ENCODE assay signal across 12 cellular contexts in genomic region chr19:32458500-32459123, GRCh38. TPM values are rescaled to one million over a fixed set of nuclear protein-coding genes. Genes with fewer than 3 reads are reported as not detected.
DNase-seq lines count a peak whose midpoint lies in the region; ATAC-seq and TF ChIP-seq lines count a peak whose summit lies in the region.
"Had no signal": no experiment of that assay in that cellular context is flagged by ENCODE, and none has a peak within 500 bp of the region (broad histone marks: within the 10 kb centered on the region; RNA-seq: fewer than 3 reads in every experiment).

No MANE protein-coding gene starts in this region.

- CTCF ChIA-PET in activated CD4-positive, alpha-beta T cell treated with anti-CD3 and anti-CD28 coated beads, Interleukin-2, amount 10 ng/mL, durations not matched to agents 7 days and 5 days (lab: Charles Lee) = interaction anchor here (0.9 kb wide), 1 partner anchor 18 kb away, joined by 3 read pairs; no protein-coding TSS in a partner anchor

- no peak overlapping the region for H2BK5ac ChIP-seq in neuronal stem cell (ENCODE audit: low read length)

- H4K8ac ChIP-seq in neuronal stem cell (ENCODE audit: low read depth, low read length) = no peak overlapping the region

- no peak overlapping the region for H3K23ac ChIP-seq in neuronal stem cell (ENCODE audit: low read depth, low read length, poor library complexity)

- H2AK5ac ChIP-seq in neuronal stem cell (ENCODE audit: low read depth, low read length) = no peak overlapping the region

- H3K14ac ChIP-seq in neuronal stem cell (ENCODE audit: low read length) = no peak overlapping the region

- H3K27me3 Mint-ChIP-seq in activated CD4-positive, alpha-beta T cell treated with anti-CD3 and anti-CD28 coated beads, Interleukin-2, amount 10 ng/mL, durations not matched to agents 7 days and 5 days = no peaks in the 10 kb centered on the region
- H3K27me3 Mint-ChIP-seq: naive B cell had no signal

- no peak overlapping the region for H3K18ac ChIP-seq in neuronal stem cell (ENCODE audit: low read length)

- H3K27ac Mint-ChIP-seq in activated CD4-positive, alpha-beta T cell treated with anti-CD3 and anti-CD28 coated beads, Interleukin-2, amount 10 ng/mL, durations not matched to agents 7 days and 5 days = peak overlapping the region; percentile 68

- no peaks in the 10 kb centered on the region for H3K79me1 ChIP-seq in neuronal stem cell (ENCODE audit: low read depth, low read length)

- H3K4me3 ChIP-seq in left lung = no peak overlapping the region
- no peak overlapping the region for H3K4me3 ChIP-seq in neuronal stem cell (ENCODE audit: low read length in 2 of 2)
- H3K4me3 ChIP-seq: A549, gastrocnemius medialis had no signal

- H4K91ac ChIP-seq in neuronal stem cell (ENCODE audit: low read depth, low read length, poor library complexity) = no peak overlapping the region

- no peak overlapping the region for H2BK12ac ChIP-seq in neuronal stem cell (ENCODE audit: low read length)

- H3K4ac ChIP-seq in neuronal stem cell (ENCODE audit: low read length) = no peak overlapping the region

- WGBS in neuronal stem cell (ENCODE audit: extremely low coverage in 2 of 2, insufficient read length in 2 of 2, insufficient replicate concordance in 1 of 2), 2 donors = no CpG with 5 or more reads among the region's 4 CpGs

- H3K36me3 ChIP-seq in left lung (peaks cover 0 to 55% of the 10 kb centered on the region in 2 donors), neuronal stem cell (replicated peaks in 1 of 2; ENCODE audit: control insufficient read depth in 2 of 2, insufficient read depth in 2 of 2, low read length in 2 of 2) (peaks cover 7 to 96% of the 10 kb centered on the region in 2 donors)

- no peak overlapping the region for H3K27ac ChIP-seq in left lung
- no peak overlapping the region for H3K27ac ChIP-seq in neuronal stem cell (replicated peaks; ENCODE audit: low read length)
- H3K27ac ChIP-seq: A549, gastrocnemius medialis had no signal

- H3K36me3 Mint-ChIP-seq in activated CD4-positive, alpha-beta T cell treated with anti-CD3 and anti-CD28 coated beads, Interleukin-2, amount 10 ng/mL, durations not matched to agents 7 days and 5 days (ENCODE audit: low read depth) = no peaks in the 10 kb centered on the region

- H3K4me2 ChIP-seq in neuronal stem cell (ENCODE audit: insufficient read depth, low read length, poor library complexity, severe bottlenecking) = no peak overlapping the region
- H3K4me2 ChIP-seq: A549 had no signal

- H3K4me1 Mint-ChIP-seq in activated CD4-positive, alpha-beta T cell treated with anti-CD3 and anti-CD28 coated beads, Interleukin-2, amount 10 ng/mL, durations not matched to agents 7 days and 5 days = peaks cover 16% of the 10 kb centered on the region
- H3K4me1 Mint-ChIP-seq: naive B cell had no signal

- H2BK120ac ChIP-seq in neuronal stem cell (ENCODE audit: low read depth, low read length) = no peak overlapping the region

- H3K9me3 ChIP-seq in left lung = no peaks in the 10 kb centered on the region
- H3K9me3 ChIP-seq in neuronal stem cell (replicated peaks in 1 of 2; ENCODE audit: control insufficient read depth in 2 of 2, insufficient read depth in 1 of 2, low read depth in 1 of 2, low read length in 2 of 2) = no peaks in the 10 kb centered on the region
- H3K9me3 ChIP-seq: A549, gastrocnemius medialis had no signal

- ATAC-seq in GM21619 (IDR thresholded peaks at IDR 0.05; ENCODE audit: unreplicated experiment) (peak; percentile 94), HG03439 (IDR thresholded peaks at IDR 0.05; ENCODE audit: unreplicated experiment) (peak; percentile 88), left lung (peak; percentile 82)
- ATAC-seq: gastrocnemius medialis had no signal

- no peak overlapping the region for H2AFZ ChIP-seq in neuronal stem cell (ENCODE audit: low read length)

- no peak overlapping the region for H2BK15ac ChIP-seq in neuronal stem cell (ENCODE audit: low read length)

- H3K4me3 Mint-ChIP-seq in activated CD4-positive, alpha-beta T cell treated with anti-CD3 and anti-CD28 coated beads, Interleukin-2, amount 10 ng/mL, durations not matched to agents 7 days and 5 days = peak overlapping the region; percentile 17
- H3K4me3 Mint-ChIP-seq: naive B cell had no signal

- H3K4me1 ChIP-seq in left lung (no peaks in the 10 kb centered on the region), neuronal stem cell (ENCODE audit: control insufficient read depth in 2 of 2, insufficient read depth in 1 of 2, low read depth in 1 of 2, low read length in 2 of 2) (no peaks in the 10 kb centered on the region)
- H3K4me1 ChIP-seq: A549, gastrocnemius medialis had no signal

- H3K9me3 Mint-ChIP-seq in activated CD4-positive, alpha-beta T cell treated with anti-CD3 and anti-CD28 coated beads, Interleukin-2, amount 10 ng/mL, durations not matched to agents 7 days and 5 days = no peaks in the 10 kb centered on the region
- H3K9me3 Mint-ChIP-seq: naive B cell had no signal

- POLR2A ChIA-PET in activated CD4-positive, alpha-beta T cell treated with anti-CD3 and anti-CD28 coated beads, Interleukin-2, amount 10 ng/mL, durations not matched to agents 7 days and 5 days (lab: Charles Lee) = no interaction called here

- intact Hi-C loops in left lung (cut with DNase I) = no loop called here

- H3K9ac ChIP-seq in neuronal stem cell (ENCODE audit: low read depth, low read length, poor library complexity) = no peak overlapping the region

- no peak for DNase-seq in activated CD4-positive, alpha-beta T cell treated with anti-CD3 and anti-CD28 coated beads, Interleukin-2, amount 10 ng/mL, durations not matched to agents 7 days and 5 days
- DNase-seq in activated CD4-positive, alpha-beta T cell treated with anti-CD3 and anti-CD28 coated beads for 48 hours = no peak
- DNase-seq in left lung (no peak), neuronal stem cell (ENCODE audit: low spot score) (no peak), NCI-H510A (lab: John Stamatoyannopoulos, UW) (no peak), hepatic stellate cell (ENCODE audit: low spot score) (no peak)
- DNase-seq: gastrocnemius medialis, naive B cell, NCI-H1092 treated with DMSO at 0.1 percent for 48 hours had no signal

- H3K27me3 ChIP-seq in left lung (no peaks in the 10 kb centered on the region), neuronal stem cell (ENCODE audit: control insufficient read depth in 3 of 3, insufficient read depth in 3 of 3, low read depth in 1 of 3, low read length in 3 of 3) (no peaks in the 10 kb centered on the region)
- H3K27me3 ChIP-seq: gastrocnemius medialis had no signal

- no peak for TF ChIP-seq CTCF in left lung (IDR thresholded peaks at IDR 0.05)

RNA-seq across cellular contexts. Expression of gene DPY19L3, which starts 53.0 kb away (rescaled TPM):
- 10 to 100 TPM; 11.2 to 13.1 TPM for total RNA-seq in activated CD4-positive, alpha-beta T cell treated with anti-CD3 and anti-CD28 coated beads, Interleukin-2, amount 10 ng/mL, durations not matched to agents 7 days and 5 days
- 10 to 100 TPM; 31.5 to 44.9 TPM for total RNA-seq in left lung
- polyA plus RNA-seq in neuronal stem cell (2013, experiment 1 of 2) = 23.3 TPM
- polyA plus RNA-seq in neuronal stem cell (2013, experiment 2 of 2) = 24.2 TPM
